16 cellular contexts compared by ENCODE assay signal in genomic region chr10:3167611-3168330, GRCh38. TPM values are rescaled to one million over a fixed set of nuclear protein-coding genes. Genes with fewer than 3 reads are reported as not detected.
DNase-seq lines count a peak whose midpoint lies in the region; ATAC-seq and TF ChIP-seq lines count a peak whose summit lies in the region.
"Had no signal": no experiment of that assay in that cellular context is flagged by ENCODE, and none has a peak within 500 bp of the region (broad histone marks: within the 10 kb centered on the region; RNA-seq: fewer than 3 reads in every experiment).

No MANE protein-coding gene starts in this region.

- DNase-seq in DND-41: no peak
- DNase-seq in PC-3: peak; percentile 1
- DNase-seq in endodermal cell: peak; percentile 24
- peak; percentile 65 for DNase-seq in osteocyte (ENCODE audit: extremely low spot score, unreplicated experiment)
- DNase-seq in C1 segment of cervical spinal cord (lab: John Stamatoyannopoulos, UW): no peak
- DNase-seq in GM10248 (ENCODE audit: extremely low spot score): no peak
- DNase-seq in mesenteric fat pad (ENCODE audit: low spot score): no peak
- DNase-seq: Caco-2; CD8-positive, alpha-beta memory T cell; GOT3; H9 had no signal

- no peak overlapping the region for H3K4me3 ChIP-seq in DND-41 (ENCODE audit: low read depth in 1 of 2, low read length in 2 of 2)
- H3K4me3 ChIP-seq in PC-3 (ENCODE audit: low read length): no peak overlapping the region
- no peak overlapping the region for H3K4me3 ChIP-seq in endodermal cell (ENCODE audit: low read length)
- H3K4me3 ChIP-seq: A549, GM12878, K562 had no signal

- intact Hi-C loops in PC-3 (cut with micrococcal nuclease): no loop called here

- H3F3A ChIP-seq in PC-3 (ENCODE audit: low read length, unreplicated experiment): no peaks in the 10 kb centered on the region

- H3K27me3 Mint-ChIP-seq in endodermal cell (ENCODE audit: insufficient read depth): no peaks in the 10 kb centered on the region
- H3K27me3 Mint-ChIP-seq in osteocyte (ENCODE audit: unreplicated experiment): no peaks in the 10 kb centered on the region
- H3K27me3 Mint-ChIP-seq: CD8-positive, alpha-beta memory T cell had no signal

- TF ChIP-seq CTCF in DND-41 (IDR thresholded peaks at IDR 0.05; ENCODE audit: borderline replicate concordance, extremely low read depth, low read length, poor library complexity, severe bottlenecking) (no peak), PC-3 (conservative IDR thresholded peaks at IDR 0.05; ENCODE audit: low read depth, low read length) (no peak), endodermal cell (conservative IDR thresholded peaks at IDR 0.05) (no peak), osteocyte (IDR thresholded peaks at IDR 0.05) (no peak), GM10248 (IDR thresholded peaks at IDR 0.05; ENCODE audit: control extremely low read depth, extremely low read depth, low read depth, missing control alignments) (no peak)

- H3K9me2 ChIP-seq in PC-3 (replicated peaks; ENCODE audit: low read length): no peaks in the 10 kb centered on the region

- POLR2A ChIA-PET in PC-3 (lab: Charles Lee; ENCODE audit: unreplicated experiment): no interaction called here
- POLR2A ChIA-PET in GM10248 (lab: Yijun Ruan, JAX): interaction anchor here (1.6 kb wide), 1 partner anchor 10 kb away, joined by 4 read pairs; no protein-coding TSS in a partner anchor

- H3K27ac Mint-ChIP-seq in endodermal cell (peak overlapping the region; percentile 64), osteocyte (ENCODE audit: unreplicated experiment) (no peak overlapping the region)

- CTCF ChIA-PET in PC-3 (lab: Charles Lee): no interaction called here
- CTCF ChIA-PET in GM10248 (lab: Yijun Ruan, JAX): interaction anchor here (1.1 kb wide), 1 partner anchor 10 kb away, joined by 6 read pairs; no protein-coding TSS in a partner anchor

- 0 out of 2 replicates have a peak, but pooled peaks cover 4% of the 10 kb centered on the region for H4K20me1 ChIP-seq in DND-41 (ENCODE audit: insufficient read depth, low read length)
- H4K20me1 ChIP-seq in PC-3 (ENCODE audit: low read length): no peaks in the 10 kb centered on the region

- H3K36me3 Mint-ChIP-seq in endodermal cell (ENCODE audit: low read depth) (peaks cover 54% of the 10 kb centered on the region), osteocyte (ENCODE audit: unreplicated experiment) (peaks cover 45% of the 10 kb centered on the region)

- H3K9me3 Mint-ChIP-seq in endodermal cell: no peaks in the 10 kb centered on the region
- H3K9me3 Mint-ChIP-seq in osteocyte (ENCODE audit: unreplicated experiment): no peaks in the 10 kb centered on the region
- H3K9me3 Mint-ChIP-seq: CD8-positive, alpha-beta memory T cell; H9 had no signal

- no peak overlapping the region for H3K4me3 Mint-ChIP-seq in endodermal cell
- H3K4me3 Mint-ChIP-seq in osteocyte (ENCODE audit: unreplicated experiment): no peak overlapping the region
- H3K4me3 Mint-ChIP-seq: H9 had no signal

- H3K9ac ChIP-seq in DND-41 (ENCODE audit: low read depth, low read length) (no peak overlapping the region), PC-3 (ENCODE audit: low read length) (no peak overlapping the region), endodermal cell (ENCODE audit: extremely low read depth, low read length, poor library complexity, severe bottlenecking) (no peak overlapping the region)

- H3K4me2 ChIP-seq in DND-41 (ENCODE audit: insufficient read depth, low read length): no peak overlapping the region
- no peak overlapping the region for H3K4me2 ChIP-seq in PC-3 (ENCODE audit: low read length)
- H3K4me2 ChIP-seq: A549 had no signal

- H3K4me1 Mint-ChIP-seq in endodermal cell (no peaks in the 10 kb centered on the region), osteocyte (ENCODE audit: unreplicated experiment) (peaks cover 17% of the 10 kb centered on the region)

- H3K27ac ChIP-seq in DND-41 (ENCODE audit: low read length): 0 out of 2 replicates have a peak overlapping the region, but pooled peaks have one; percentile 28
- no peak overlapping the region for H3K27ac ChIP-seq in PC-3 (ENCODE audit: low read length)
- H3K27ac ChIP-seq in endodermal cell (ENCODE audit: low read depth, low read length): no peak overlapping the region
- H3K27ac ChIP-seq: A549, HL-60 had no signal

- H3K9me3 ChIP-seq in DND-41 (ENCODE audit: insufficient read depth, low read length, severe bottlenecking): no peaks in the 10 kb centered on the region
- H3K9me3 ChIP-seq in PC-3 (ENCODE audit: low read length): no peaks in the 10 kb centered on the region
- no peaks in the 10 kb centered on the region for H3K9me3 ChIP-seq in endodermal cell (ENCODE audit: control insufficient read depth, low read length)
- H3K9me3 ChIP-seq: A549, Caco-2 had no signal

- H3K79me2 ChIP-seq in DND-41 (ENCODE audit: insufficient read depth, low read length) (peaks cover 15% of the 10 kb centered on the region), PC-3 (ENCODE audit: low read length) (peaks cover 35% of the 10 kb centered on the region)

- H3K27me3 ChIP-seq in DND-41 (ENCODE audit: insufficient read depth, low read length, poor library complexity): no peaks in the 10 kb centered on the region
- H3K27me3 ChIP-seq in PC-3 (ENCODE audit: low read length): no peaks in the 10 kb centered on the region
- no peaks in the 10 kb centered on the region for H3K27me3 ChIP-seq in endodermal cell (ENCODE audit: control insufficient read depth, insufficient read depth, low read length, poor library complexity, severe bottlenecking)

- H2AFZ ChIP-seq in DND-41 (ENCODE audit: low read depth, low read length) (no peak overlapping the region), PC-3 (ENCODE audit: low read length) (no peak overlapping the region)

- 88 to 93% methylated on average over 9 to 21 of the region's 21 CpGs for WGBS in endodermal cell (ENCODE audit: insufficient coverage in 1 of 2, insufficient read length in 1 of 2), 2 experiments

- H3K36me3 ChIP-seq in DND-41 (ENCODE audit: insufficient read depth, low read length) (peaks cover 71% of the 10 kb centered on the region), PC-3 (ENCODE audit: low read depth, low read length) (peaks cover 21% of the 10 kb centered on the region), endodermal cell (ENCODE audit: control insufficient read depth, insufficient read depth, low read length) (peaks cover 64% of the 10 kb centered on the region)

- H3K4me1 ChIP-seq in DND-41 (ENCODE audit: insufficient read depth, low read length) (peaks cover 17% of the 10 kb centered on the region), PC-3 (ENCODE audit: insufficient read depth, low read length) (no peaks in the 10 kb centered on the region), endodermal cell (ENCODE audit: control insufficient read depth, insufficient read depth, low read length) (no peaks in the 10 kb centered on the region)
- H3K4me1 ChIP-seq: Caco-2 had no signal

- ATAC-seq in DND-41 (ENCODE audit: insufficient read depth, low read depth): no peak
- ATAC-seq in PC-3: no peak
- no peak for ATAC-seq in GM18867 (IDR thresholded peaks at IDR 0.05; ENCODE audit: unreplicated experiment)
- ATAC-seq: A549, GM12878, K562 had no signal

- no TSS peak for BruUV-seq in PC-3 (replicated peaks; lab: Mats Ljungman, UMichigan)

RNA-seq across cellular contexts. Expression of gene PITRM1, which starts 4.8 kb away (rescaled TPM):
- total RNA-seq in PC-3 (2014; rRNA removed): 61.5 and 73.2 TPM in 2 replicates
- 10 to 100 TPM; 45.3 to 50.2 TPM for total RNA-seq in endodermal cell
- polyA plus RNA-seq in endodermal cell (2013, experiment 1 of 2): 47.0 TPM
- polyA plus RNA-seq in endodermal cell (2013, experiment 2 of 2): 39.2 TPM
- 76.5 and 78.7 TPM in 2 replicates for total RNA-seq in osteocyte
- total RNA-seq in mesenteric fat pad: 110 TPM

Comparison
In these comparisons a context has a peak if more than half of its experiments do, and no peak if none do; other contexts are left out.
1. DNase-seq: peak in PC-3 (single experiment), endodermal cell (single experiment) and osteocyte (single experiment); none in DND-41 (single experiment), C1 segment of cervical spinal cord (0 of 14), GM10248 (single experiment) and mesenteric fat pad (single experiment).